In the genomic region with DNA sequence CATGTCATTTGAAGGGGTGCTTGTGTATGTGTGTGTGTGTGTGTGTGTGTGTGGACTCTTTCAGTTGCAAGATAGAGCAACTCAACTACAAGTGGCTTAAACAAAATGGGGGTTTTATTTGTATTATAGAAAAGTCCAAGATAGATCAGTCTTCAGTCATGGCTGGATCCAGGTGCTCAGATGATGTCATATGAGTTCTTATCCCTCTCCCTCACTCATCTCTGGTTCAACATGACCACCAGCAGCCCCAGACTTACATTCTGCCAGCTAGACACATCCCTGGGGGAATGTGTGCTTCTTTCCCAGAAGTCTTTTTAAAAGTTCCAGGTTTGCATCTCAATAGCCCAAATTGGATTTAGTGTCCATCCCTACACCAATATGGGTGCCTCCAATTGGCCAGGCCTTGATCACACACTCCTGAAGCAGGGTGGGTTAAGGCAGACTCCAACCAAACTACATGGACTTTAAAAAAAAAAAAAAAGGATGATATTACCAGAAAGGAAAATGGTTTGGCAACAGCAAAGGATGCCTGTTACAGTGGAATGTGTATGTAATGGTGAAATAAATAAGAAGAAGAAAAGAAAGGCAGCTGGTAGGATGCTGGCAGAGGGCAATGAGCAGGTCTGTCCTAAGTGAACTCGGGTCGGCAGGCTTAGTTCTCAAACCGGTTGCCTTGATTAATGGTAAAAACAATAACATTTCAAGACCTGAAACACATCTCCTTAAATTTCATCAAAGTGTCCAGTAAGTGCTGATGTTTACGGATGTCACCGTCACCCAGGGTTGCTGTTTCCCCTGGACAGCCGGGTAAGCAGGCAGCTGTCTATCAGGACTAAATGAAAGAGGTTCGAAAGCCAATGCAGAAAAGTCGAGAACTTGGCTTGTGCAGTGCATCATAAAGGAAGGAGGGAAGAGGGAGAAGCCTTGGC, we compare ENCODE assay signal across 1 cellular context.
TF ChIP-seq lines count a peak whose summit lies in the region.

No MANE protein-coding gene starts in this region.

TF ChIP-seq in HepG2, 621 proteins besides CTCF, POLR2A, EP300 and RAD21 (continued from another document):
- TF ChIP-seq, protein P1, sequence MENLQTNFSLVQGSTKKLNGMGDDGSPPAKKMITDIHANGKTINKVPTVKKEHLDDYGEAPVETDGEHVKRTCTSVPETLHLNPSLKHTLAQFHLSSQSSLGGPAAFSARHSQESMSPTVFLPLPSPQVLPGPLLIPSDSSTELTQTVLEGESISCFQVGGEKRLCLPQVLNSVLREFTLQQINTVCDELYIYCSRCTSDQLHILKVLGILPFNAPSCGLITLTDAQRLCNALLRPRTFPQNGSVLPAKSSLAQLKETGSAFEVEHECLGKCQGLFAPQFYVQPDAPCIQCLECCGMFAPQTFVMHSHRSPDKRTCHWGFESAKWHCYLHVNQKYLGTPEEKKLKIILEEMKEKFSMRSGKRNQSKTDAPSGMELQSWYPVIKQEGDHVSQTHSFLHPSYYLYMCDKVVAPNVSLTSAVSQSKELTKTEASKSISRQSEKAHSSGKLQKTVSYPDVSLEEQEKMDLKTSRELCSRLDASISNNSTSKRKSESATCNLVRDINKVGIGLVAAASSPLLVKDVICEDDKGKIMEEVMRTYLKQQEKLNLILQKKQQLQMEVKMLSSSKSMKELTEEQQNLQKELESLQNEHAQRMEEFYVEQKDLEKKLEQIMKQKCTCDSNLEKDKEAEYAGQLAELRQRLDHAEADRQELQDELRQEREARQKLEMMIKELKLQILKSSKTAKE (CRISPR knock-in tag; IDR thresholded peaks at IDR 0.05; ENCODE audit: borderline replicate concordance), result no peak
